ENCODE assay signal across 15 cellular contexts in genomic region chr11:106231591-106231990, GRCh38.
DNase-seq lines count a peak whose midpoint lies in the region; ATAC-seq, FAIRE-seq and TF ChIP-seq lines count a peak whose summit lies in the region.
"Had no signal": no experiment of that assay in that cellular context is flagged by ENCODE, and none has a peak within 500 bp of the region (broad histone marks: within the 10 kb centered on the region; RNA-seq: fewer than 3 reads in every experiment).

No MANE protein-coding gene starts in this region.

- WGBS in A549 (ENCODE audit: missing lambda C conversion rate): 0% methylated on average over 2 of the region's 2 CpGs
- WGBS in GM23248 (ENCODE audit: low coverage in 1 of 2, low lambda C conversion rate in 2 of 2, missing lambda C conversion rate in 2 of 2), 2 experiments: 11 to 16% methylated on average over 2 of the region's 2 CpGs

- no peaks in the 10 kb centered on the region for H3K9me2 ChIP-seq in GM23248 (ENCODE audit: insufficient read depth)

- no peaks in the 10 kb centered on the region for H3K36me3 ChIP-seq in GM23248 (ENCODE audit: low read depth)
- H3K36me3 ChIP-seq: vagina had no signal

- H2AFZ ChIP-seq in GM23248: no peak overlapping the region
- H2AFZ ChIP-seq: parathyroid adenoma had no signal

- no peak for TF ChIP-seq EP300 in A549 (IDR thresholded peaks at IDR 0.05)

- H3K9ac ChIP-seq in GM23248: no peak overlapping the region
- H3K9ac ChIP-seq: parathyroid adenoma had no signal

- POLR2A ChIA-PET in A549 (lab: Yijun Ruan, JAX): no interaction called here

- no peak for FAIRE-seq in A549 (lab: Jason Lieb, UNC)

- H3K27ac ChIP-seq in A549: no peak overlapping the region
- no peak overlapping the region for H3K27ac ChIP-seq in GM23248
- H3K27ac ChIP-seq: parathyroid adenoma, vagina had no signal

- H4K20me1 ChIP-seq in GM23248 (ENCODE audit: insufficient read depth): no peaks in the 10 kb centered on the region

- H3K9me3 ChIP-seq in A549 (no peaks in the 10 kb centered on the region), GM23248 (ENCODE audit: low read depth) (no peaks in the 10 kb centered on the region)
- H3K9me3 ChIP-seq: vagina had no signal

- in situ Hi-C loops in GM23248 (cut with MboI): no loop called here

- TF ChIP-seq CTCF in A549 (IDR thresholded peaks at IDR 0.05) (no peak), fibroblast of the aortic adventitia (IDR thresholded peaks at IDR 0.05; ENCODE audit: insufficient read depth, low read length) (peak; percentile 51)

- peak; percentile 33 to 47; a peak in 4 of 5 replicates for TF ChIP-seq RAD21 in A549 (conservative IDR thresholded peaks at IDR 0.05 in 1 of 2, IDR thresholded peaks at IDR 0.05 in 1 of 2)

- no peaks in the 10 kb centered on the region for H3K27me3 ChIP-seq in GM23248 (replicated peaks; ENCODE audit: insufficient read depth)
- H3K27me3 ChIP-seq: vagina had no signal

- no peaks in the 10 kb centered on the region for H3K79me2 ChIP-seq in GM23248 (ENCODE audit: insufficient read depth)
- H3K79me2 ChIP-seq: parathyroid adenoma had no signal

- no peaks in the 10 kb centered on the region for H3F3A ChIP-seq in GM23248 (ENCODE audit: insufficient read depth)

- ATAC-seq in A549 (peak in 1 of 2 experiments; percentile 50; a peak in 2 of 6 replicates), SK-N-SH treated with all-trans-retinoic acid at 6 μM for 48 hours (peak; percentile 81), HG03378 (IDR thresholded peaks at IDR 0.05; ENCODE audit: unreplicated experiment) (no peak)

- no peak for DNase-seq in A549 (ENCODE audit: low read depth in 1 of 2, low spot score in 1 of 2)
- DNase-seq in GM23248: peak; percentile 59
- DNase-seq in fibroblast of the aortic adventitia (ENCODE audit: low read depth): peak; percentile 55
- no peak for DNase-seq in activated T-cell treated with anti-CD3 and anti-CD28 coated beads, Interleukin-2, amount 50 U/mL, for 48 hours
- DNase-seq in globus pallidus (ENCODE audit: low spot score): no peak
- no peak for DNase-seq in amniotic stem cell (lab: John Stamatoyannopoulos, UW)
- DNase-seq: activated naive CD8-positive, alpha-beta T cell treated with anti-CD3 and anti-CD28 coated beads for 36 hours; effector CD8-positive, alpha-beta T cell; NCI-H1105 treated with DMSO at 0.1 percent for 48 hours; NCI-H524 treated with DMSO at 0.1 percent for 48 hours; SHP77 had no signal

- CTCF ChIA-PET in A549 (lab: Yijun Ruan, JAX): no interaction called here

- TF ChIP-seq POLR2A in A549 (IDR thresholded peaks at IDR 0.05; ENCODE audit: low read length): no peak

- H3K4me3 ChIP-seq in A549: no peak overlapping the region
- H3K4me3 ChIP-seq in GM23248: no peak overlapping the region
- no peak overlapping the region for H3K4me3 ChIP-seq in fibroblast of the aortic adventitia (ENCODE audit: low read depth, low read length)
- H3K4me3 ChIP-seq: vagina had no signal

- no peaks in the 10 kb centered on the region for H3K4me1 ChIP-seq in A549
- H3K4me1 ChIP-seq in GM23248 (ENCODE audit: insufficient read depth): no peaks in the 10 kb centered on the region
- H3K4me1 ChIP-seq: parathyroid adenoma, vagina had no signal

- no peak overlapping the region for H3K4me2 ChIP-seq in A549
- no peak overlapping the region for H3K4me2 ChIP-seq in GM23248 (ENCODE audit: unreplicated experiment)

TF ChIP-seq in A549, 52 proteins besides CTCF, POLR2A, EP300 and RAD21:
- TF ChIP-seq HOXB5 (CRISPR knock-in tag; IDR thresholded peaks at IDR 0.05) (no peak), SMC3 (IDR thresholded peaks at IDR 0.05) (peak; percentile 35; the same call in 1 of the 3 replicates)

TF ChIP-seq in SK-N-SH treated with all-trans-retinoic acid at 6 μM for 48 hours, 23 proteins besides CTCF, POLR2A, EP300 and RAD21:
- TF ChIP-seq ISL1 (CRISPR knock-in tag; IDR thresholded peaks at IDR 0.05) (no peak), ESRRG (CRISPR knock-in tag; IDR thresholded peaks at IDR 0.05) (no peak), TCF4 (CRISPR knock-in tag; IDR thresholded peaks at IDR 0.05; ENCODE audit: borderline replicate concordance) (no peak), CREB5 (CRISPR knock-in tag; IDR thresholded peaks at IDR 0.05; ENCODE audit: low read depth) (no peak), ZFP30 (CRISPR knock-in tag; IDR thresholded peaks at IDR 0.05) (no peak), ZFP3 (CRISPR knock-in tag; IDR thresholded peaks at IDR 0.05) (no peak), BACH2 (CRISPR knock-in tag; IDR thresholded peaks at IDR 0.05; ENCODE audit: borderline replicate concordance) (no peak)

Comparison
In these comparisons a context has a peak if more than half of its experiments do, and no peak if none do; other contexts are left out.
1. DNase-seq: peak in GM23248 (single experiment) and fibroblast of the aortic adventitia (single experiment); none in A549 (0 of 2), activated T-cell treated with anti-CD3 and anti-CD28 coated beads, Interleukin-2, amount 50 U/mL, for 48 hours (0 of 2), globus pallidus (single experiment) and amniotic stem cell (single experiment).